In genomic region chr9:14768561-14769234, GRCh38 we compare ENCODE assay signal across 8 cellular contexts. TPM values are rescaled to one million over a fixed set of nuclear protein-coding genes. Genes with fewer than 3 reads are reported as not detected.
A peak's percentile ranks its signal among the peaks of the same experiment; 100 is the strongest.
DNase-seq lines count a peak whose midpoint lies in the region; ATAC-seq, FAIRE-seq and TF ChIP-seq lines count a peak whose summit lies in the region.

No MANE protein-coding gene starts in this region.

- POLR2A ChIA-PET in Caco-2 (lab: Charles Lee) = no interaction called here

- H3K4me3 Mint-ChIP-seq in Caco-2 (ENCODE audit: unreplicated experiment) (no peak overlapping the region), T-helper 17 cell (no peak overlapping the region)

- FAIRE-seq in islet of Langerhans (lab: Jason Lieb, UNC) = peak; percentile 98

- TF ChIP-seq CTCF in Caco-2 (IDR thresholded peaks at IDR 0.05; ENCODE audit: insufficient read depth in 1 of 2, low read depth in 1 of 2, low read length in 1 of 2, severe bottlenecking in 1 of 2, unreplicated experiment in 1 of 2) (peak; percentile 59 to 64), body of pancreas (IDR thresholded peaks at IDR 0.05) (peak; percentile 55 to 70 (median 63)), thyroid gland (IDR thresholded peaks at IDR 0.05) (peak; percentile 45 to 78 (median 64))

- DNase-seq in Caco-2 = peak in 1 of 2 experiments; percentile 43
- DNase-seq in H7 = peak; percentile 26
- peak; percentile 71 for DNase-seq in NCI-H345 (lab: John Stamatoyannopoulos, UW)
- peak; percentile 15 to 22 (median 18) for DNase-seq in body of pancreas
- DNase-seq in thyroid gland = peak; percentile 13 to 29
- DNase-seq in T-helper 17 cell = no peak

- no peak overlapping the region for H3K4me3 ChIP-seq in Caco-2 (ENCODE audit: low read depth, low read length)
- no peak overlapping the region for H3K4me3 ChIP-seq in H7 (ENCODE audit: insufficient read depth, low read depth, low read length)
- H3K4me3 ChIP-seq in body of pancreas = no peak overlapping the region
- H3K4me3 ChIP-seq in thyroid gland (replicated peaks in 1 of 3) = no peak overlapping the region

- BruUV-seq in Caco-2 (replicated peaks; lab: Mats Ljungman, UMichigan) = no TSS peak

- CTCF ChIA-PET in Caco-2 (lab: Charles Lee) = interaction anchor here (0.7 to 1.1 kb wide), 7 partner anchors 23 to 331 kb away, joined by 3 to 6 read pairs (median 4); no protein-coding TSS in a partner anchor

- H3K27me3 Mint-ChIP-seq in Caco-2 (ENCODE audit: insufficient read depth, unreplicated experiment) = no peaks in the 10 kb centered on the region
- peaks cover 29% of the 10 kb centered on the region for H3K27me3 Mint-ChIP-seq in T-helper 17 cell

- H3K36me3 ChIP-seq in Caco-2 (ENCODE audit: control insufficient read depth, insufficient read depth, low read length) (no peaks in the 10 kb centered on the region), H7 (replicated peaks; ENCODE audit: control insufficient read depth, insufficient read depth, low read length) (no peaks in the 10 kb centered on the region), body of pancreas (replicated peaks in 1 of 2; ENCODE audit: insufficient read depth in 1 of 2, low read depth in 2 of 2) (no peaks in the 10 kb centered on the region), thyroid gland (no peaks in the 10 kb centered on the region)

- H3K9me3 Mint-ChIP-seq in Caco-2 (ENCODE audit: unreplicated experiment) = no peaks in the 10 kb centered on the region

- H3K4me1 ChIP-seq in Caco-2 (no peaks in the 10 kb centered on the region), body of pancreas (no peaks in the 10 kb centered on the region), thyroid gland (no peaks in the 10 kb centered on the region)

- WGBS in body of pancreas, 2 donors = 20 to 23% methylated on average over 6 of the region's 6 CpGs
- 21 to 28% methylated on average over 6 of the region's 6 CpGs for WGBS in thyroid gland, 2 donors

- ATAC-seq in body of pancreas = peak; percentile 68
- ATAC-seq in HG03025 (IDR thresholded peaks at IDR 0.05; ENCODE audit: low FRiP score, unreplicated experiment) = no peak
- no peak for ATAC-seq in T-helper 17 cell

- H3K9me3 ChIP-seq in Caco-2 = no peaks in the 10 kb centered on the region
- H3K9me3 ChIP-seq in body of pancreas = no peaks in the 10 kb centered on the region
- no peaks in the 10 kb centered on the region for H3K9me3 ChIP-seq in thyroid gland
- H3K9me3 ChIP-seq in T-helper 17 cell (ENCODE audit: control insufficient read depth, low read length, poor library complexity, severe bottlenecking) = no peaks in the 10 kb centered on the region

- H3K27ac ChIP-seq in body of pancreas = no peak overlapping the region
- H3K27ac ChIP-seq in thyroid gland = no peak overlapping the region

- H3K4me1 Mint-ChIP-seq in Caco-2 (ENCODE audit: low read depth, unreplicated experiment) (no peaks in the 10 kb centered on the region), T-helper 17 cell (peaks cover 4% of the 10 kb centered on the region)

- no peak for TF ChIP-seq POLR2A in body of pancreas (IDR thresholded peaks at IDR 0.05)
- TF ChIP-seq POLR2A in thyroid gland (IDR thresholded peaks at IDR 0.05) = no peak

- H3K27ac Mint-ChIP-seq in Caco-2 (ENCODE audit: unreplicated experiment) (no peak overlapping the region), T-helper 17 cell (no peak overlapping the region)

- no peaks in the 10 kb centered on the region for H3K36me3 Mint-ChIP-seq in Caco-2 (ENCODE audit: insufficient read depth, unreplicated experiment)
- H3K36me3 Mint-ChIP-seq in T-helper 17 cell (ENCODE audit: low read depth) = no peaks in the 10 kb centered on the region

- intact Hi-C loops in Caco-2 (cut with micrococcal nuclease; ENCODE audit: unreplicated experiment) (loop anchor here (1.0 to 10.0 kb wide), 6 partner anchors 74 to 1414 kb away; partner anchors contain the start of gene ZDHHC21), body of pancreas (cut with DNase I) (loop anchor here (10.0 kb wide), 1 partner anchor 154 kb away; no protein-coding TSS in a partner anchor), thyroid gland (cut with DNase I) (loop anchor here (5.0 to 10.0 kb wide), 2 partner anchors 154 to 1416 kb away; no protein-coding TSS in a partner anchor)

- no peaks in the 10 kb centered on the region for H3K27me3 ChIP-seq in Caco-2 (replicated peaks; ENCODE audit: control insufficient read depth, insufficient read depth, low read length)
- no peaks in the 10 kb centered on the region for H3K27me3 ChIP-seq in H7 (ENCODE audit: control insufficient read depth, insufficient read depth, low read length)
- no peaks in the 10 kb centered on the region for H3K27me3 ChIP-seq in body of pancreas
- H3K27me3 ChIP-seq in thyroid gland = no peaks in the 10 kb centered on the region

RNA-seq across cellular contexts. Expression of gene CER1, which starts 46.2 kb away (rescaled TPM):
- total RNA-seq in Caco-2 (2022) = not detected in 2 replicates
- total RNA-seq in H7 (2014; rRNA removed; shearing (Covaris generic)) = 197 and 1,033 TPM in 2 replicates
- 1 to 10 TPM in 1 of 2 donors, not detected in 1; 2.0 TPM for total RNA-seq in body of pancreas
- not detected for total RNA-seq in thyroid gland
- total RNA-seq in T-helper 17 cell = not detected

Comparison
In these comparisons a context has a peak if more than half of its experiments do, and no peak if none do; other contexts are left out.
1. DNase-seq: peak in H7 (single experiment), NCI-H345 (single experiment), body of pancreas (4 of 4) and thyroid gland (2 of 2); none in T-helper 17 cell (0 of 3).
2. RNA of gene CER1, which starts 46.2 kb away (total RNA-seq): 197 to 1,033 TPM in H7; 2.0 TPM in body of pancreas, not detected in Caco-2, not detected in thyroid gland and not detected in T-helper 17 cell; every median in the first group is over 10 times any median in the second.
3. Peak in every context shown above with its lines, with median percentiles within 50 percentile points of each other: CTCF ChIP-seq.